In genomic region chr9:93684806-93685553, GRCh38 we compare ENCODE assay signal across 11 cellular contexts.
A peak's percentile ranks its signal among the peaks of the same experiment; 100 is the strongest.
DNase-seq lines count a peak whose midpoint lies in the region; ATAC-seq and TF ChIP-seq lines count a peak whose summit lies in the region.
"Had no signal": no experiment of that assay in that cellular context is flagged by ENCODE, and none has a peak within 500 bp of the region (broad histone marks: within the 10 kb centered on the region; RNA-seq: fewer than 3 reads in every experiment).

No MANE protein-coding gene starts in this region.

- no peak for TF ChIP-seq POLR2A in IMR-90 (IDR thresholded peaks at IDR 0.05; ENCODE audit: low read depth, low read length)

- no peak overlapping the region for H2AK5ac ChIP-seq in IMR-90 (ENCODE audit: low read depth, low read length)

- H2BK120ac ChIP-seq in IMR-90 (ENCODE audit: low read depth, low read length) = no peak overlapping the region

- H3K56ac ChIP-seq in IMR-90 (ENCODE audit: extremely low read depth, insufficient read depth, low read length) = no peak overlapping the region

- H4K5ac ChIP-seq in IMR-90 (ENCODE audit: low read depth, low read length) = no peak overlapping the region

- dilution Hi-C loops in IMR-90 (cut with HindIII; ENCODE audit: low sequenced_read_pairs, unreplicated experiment) = no loop called here

- H3K4me1 Mint-ChIP-seq in nephron = no peaks in the 10 kb centered on the region
- H3K4me1 Mint-ChIP-seq: activated CD4-positive, alpha-beta memory T cell treated with anti-CD3 and anti-CD28 coated beads, Interleukin-2, amount 10 ng/mL, durations not matched to agents 7 days and 5 days had no signal

- H3K27ac ChIP-seq in IMR-90 (ENCODE audit: insufficient read depth, low read length) (no peak overlapping the region), brain microvascular endothelial cell (no peak overlapping the region)
- H3K27ac ChIP-seq: breast epithelium had no signal

- H2BK15ac ChIP-seq in IMR-90 (ENCODE audit: low read depth, low read length) = no peak overlapping the region

- no TSS peak for BruUV-seq in IMR-90 (replicated peaks; lab: Mats Ljungman, UMichigan)

- H2BK20ac ChIP-seq in IMR-90 (ENCODE audit: low read depth, low read length) = no peak overlapping the region

- H3K27me3 Mint-ChIP-seq in nephron (ENCODE audit: low read depth) = peaks cover 15% of the 10 kb centered on the region

- no peak overlapping the region for H2AK9ac ChIP-seq in IMR-90 (replicated peaks; ENCODE audit: low read depth, low read length, poor library complexity)

- WGBS in IMR-90 (ENCODE audit: extremely low coverage in 2 of 2, insufficient read length in 1 of 2), 2 experiments = no CpG with 5 or more reads among the region's 11 CpGs

- H3K79me1 ChIP-seq in IMR-90 (ENCODE audit: low read depth in 1 of 2, low read length in 2 of 2) = no peaks in the 10 kb centered on the region

- CTCF ChIA-PET in IMR-90 (lab: Yijun Ruan, JAX) = interaction anchor here (1.1 to 1.3 kb wide), 2 partner anchors 319 to 329 kb away, joined by 3 read pairs; no protein-coding TSS in a partner anchor

- H3K27me3 ChIP-seq in IMR-90 (ENCODE audit: control insufficient read depth, insufficient read depth, low read length) (no peaks in the 10 kb centered on the region; the same call in 1 of the 2 replicates), brain microvascular endothelial cell (replicated peaks) (no peaks in the 10 kb centered on the region)
- H3K27me3 ChIP-seq: breast epithelium had no signal

- no peak overlapping the region for H3K4ac ChIP-seq in IMR-90 (ENCODE audit: low read depth, low read length)

- DNase-seq in DMS 273 (lab: John Stamatoyannopoulos, UW; ENCODE audit: unreplicated experiment) = peak; percentile 28
- no peak for DNase-seq in DMS 273 treated with DMSO at 0.1 percent for 48 hours (lab: John Stamatoyannopoulos, UW)
- peak; percentile 24 for DNase-seq in IMR-90
- DNase-seq in brain microvascular endothelial cell = no peak
- DNase-seq in NCI-H2107 treated with DMSO at 0.1 percent for 48 hours (lab: John Stamatoyannopoulos, UW; ENCODE audit: unreplicated experiment) = no peak
- DNase-seq in NCI-H1436 treated with DMSO at 0.1 percent for 48 hours (lab: John Stamatoyannopoulos, UW) = no peak
- no peak for DNase-seq in NCI-H2196 (lab: John Stamatoyannopoulos, UW; ENCODE audit: unreplicated experiment)
- DNase-seq: activated CD4-positive, alpha-beta memory T cell treated with anti-CD3 and anti-CD28 coated beads, Interleukin-2, amount 10 ng/mL, durations not matched to agents 7 days and 5 days; hypothalamus had no signal

- H3K36me3 ChIP-seq in IMR-90 (ENCODE audit: control insufficient read depth, insufficient read depth, low read length) = no peaks in the 10 kb centered on the region
- H3K36me3 ChIP-seq in brain microvascular endothelial cell (replicated peaks) = no peaks in the 10 kb centered on the region
- H3K36me3 ChIP-seq: breast epithelium had no signal

- no peaks in the 10 kb centered on the region for H3K9me3 ChIP-seq in IMR-90 (ENCODE audit: control insufficient read depth, insufficient read depth, low read length)

- no peak overlapping the region for H4K91ac ChIP-seq in IMR-90 (ENCODE audit: insufficient read depth, low read depth, low read length)

- no peak for TF ChIP-seq RAD21 in IMR-90 (IDR thresholded peaks at IDR 0.05; ENCODE audit: low read length)

- no peak for ATAC-seq in IMR-90 (ENCODE audit: low read depth)

- no peak overlapping the region for H3K4me2 ChIP-seq in IMR-90 (ENCODE audit: low read depth, low read length)

- no peak overlapping the region for H3K14ac ChIP-seq in IMR-90 (replicated peaks; ENCODE audit: low read depth, low read length)

- peaks cover 18% of the 10 kb centered on the region for H3K9me3 Mint-ChIP-seq in nephron

- H3K9ac ChIP-seq in IMR-90 (ENCODE audit: low read depth, low read length) = no peak overlapping the region

- H3K4me3 ChIP-seq in IMR-90 (ENCODE audit: insufficient read depth, low read depth, low read length) (no peak overlapping the region), brain microvascular endothelial cell (ENCODE audit: low read depth, low read length) (no peak overlapping the region)
- H3K4me3 ChIP-seq: breast epithelium had no signal

- no peaks in the 10 kb centered on the region for H3K4me1 ChIP-seq in IMR-90 (ENCODE audit: control insufficient read depth, insufficient read depth, low read length)
- H3K4me1 ChIP-seq: breast epithelium had no signal

- no peak overlapping the region for H3K27ac Mint-ChIP-seq in nephron
- H3K27ac Mint-ChIP-seq: activated CD4-positive, alpha-beta memory T cell treated with anti-CD3 and anti-CD28 coated beads, Interleukin-2, amount 10 ng/mL, durations not matched to agents 7 days and 5 days had no signal

- H2BK5ac ChIP-seq in IMR-90 (ENCODE audit: low read depth, low read length, poor library complexity, severe bottlenecking) = no peak overlapping the region

- no peak overlapping the region for H3K4me3 Mint-ChIP-seq in nephron
- H3K4me3 Mint-ChIP-seq: activated CD4-positive, alpha-beta memory T cell treated with anti-CD3 and anti-CD28 coated beads, Interleukin-2, amount 10 ng/mL, durations not matched to agents 7 days and 5 days had no signal

- in situ Hi-C loops in IMR-90 (cut with MboI; ENCODE audit: low sequenced_read_pairs) (loop anchor here (25.0 kb wide), 1 partner anchor 502 kb away; no protein-coding TSS in a partner anchor), brain microvascular endothelial cell (cut with HindIII; ENCODE audit: low pct_ligation_motif_present, low sequenced_read_pairs) (loop anchor here (25.0 kb wide), 1 partner anchor 502 kb away; no protein-coding TSS in a partner anchor)

- no peak overlapping the region for H3K18ac ChIP-seq in IMR-90 (ENCODE audit: low read depth, low read length)

- no peak overlapping the region for H3K23ac ChIP-seq in IMR-90 (ENCODE audit: low read depth, low read length)

- TF ChIP-seq CTCF in IMR-90 (conservative IDR thresholded peaks at IDR 0.05; ENCODE audit: low read depth, low read length) (peak; percentile 19; the same call in 1 of the 2 replicates), brain microvascular endothelial cell (IDR thresholded peaks at IDR 0.05; ENCODE audit: low read depth, low read length, missing control alignments) (peak; percentile 54), nephron (IDR thresholded peaks at IDR 0.05; ENCODE audit: unreplicated experiment in 3 of 3) (peak in 2 of 3 experiments; percentile 23 to 25)

- POLR2A ChIA-PET in IMR-90 (lab: Charles Lee; ENCODE audit: unreplicated experiment) = no interaction called here

- H3K9me1 ChIP-seq in IMR-90 (ENCODE audit: insufficient read depth, low read length) = no peaks in the 10 kb centered on the region

- intact Hi-C loops in IMR-90 (cut with micrococcal nuclease) = no loop called here

- H2AFZ ChIP-seq in IMR-90 (replicated peaks; ENCODE audit: low read length, poor library complexity) = peak overlapping the region; percentile 40

- no peak overlapping the region for H4K8ac ChIP-seq in IMR-90 (ENCODE audit: low read depth in 2 of 2, low read length in 2 of 2)

- H4K20me1 ChIP-seq in IMR-90 (ENCODE audit: insufficient read depth, low read length) = no peaks in the 10 kb centered on the region

- H3K36me3 Mint-ChIP-seq in nephron (ENCODE audit: low read depth) = no peaks in the 10 kb centered on the region

TF ChIP-seq in IMR-90, 13 proteins besides CTCF, POLR2A, EP300 and RAD21:
- no peak for TF ChIP-seq NFE2L2 (IDR thresholded peaks at IDR 0.05; ENCODE audit: low read depth, low read length)
- no peak for TF ChIP-seq RCOR1 (IDR thresholded peaks at IDR 0.05; ENCODE audit: insufficient replicate concordance, low read length)
- TF ChIP-seq MAFK (IDR thresholded peaks at IDR 0.05; ENCODE audit: low read depth, low read length) = no peak
- TF ChIP-seq MXI1 (IDR thresholded peaks at IDR 0.05; ENCODE audit: borderline replicate concordance, low read depth, low read length) = no peak
- TF ChIP-seq USF2 (IDR thresholded peaks at IDR 0.05; ENCODE audit: low read depth, low read length) = no peak
- no peak for TF ChIP-seq SMC3 (IDR thresholded peaks at IDR 0.05; ENCODE audit: low read depth, low read length)

Comparison
In these comparisons a context has a peak if more than half of its experiments do, and no peak if none do; other contexts are left out.
1. DNase-seq: peak in DMS 273 (single experiment) and IMR-90 (single experiment); none in DMS 273 treated with DMSO at 0.1 percent for 48 hours (single experiment), brain microvascular endothelial cell (single experiment), NCI-H2107 treated with DMSO at 0.1 percent for 48 hours (single experiment), NCI-H1436 treated with DMSO at 0.1 percent for 48 hours (single experiment) and NCI-H2196 (single experiment).
2. Peak in every context shown above with its lines, with median percentiles within 50 percentile points of each other: CTCF ChIP-seq.